ENCODE assay signal across 10 cellular contexts in genomic region chr15:70318996-70319465, GRCh38.
DNase-seq lines count a peak whose midpoint lies in the region; ATAC-seq and TF ChIP-seq lines count a peak whose summit lies in the region.
"Had no signal": no experiment of that assay in that cellular context is flagged by ENCODE, and none has a peak within 500 bp of the region (broad histone marks: within the 10 kb centered on the region; RNA-seq: fewer than 3 reads in every experiment).

No MANE protein-coding gene starts in this region.

- H3K27ac ChIP-seq in BLaER1 (no peak overlapping the region), gastroesophageal sphincter (peak overlapping the region in 3 of 4 donors; percentile 22 to 60 (median 40))

- TF ChIP-seq CTCF in gastroesophageal sphincter (IDR thresholded peaks at IDR 0.05): no peak

- peak; percentile 5 for DNase-seq in LHCN-M2 (ENCODE audit: low read depth)
- DNase-seq in NCI-H1105 treated with DMSO at 0.1 percent for 48 hours (lab: John Stamatoyannopoulos, UW): no peak
- DNase-seq in activated CD8-positive, alpha-beta memory T cell treated with anti-CD3 and anti-CD28 coated beads, Interleukin-2, amount 50 U/mL, for 4 hours: no peak
- no peak for DNase-seq in NCI-H748 treated with DMSO at 0.1 percent for 48 hours (lab: John Stamatoyannopoulos, UW)
- DNase-seq in DMS79 (lab: John Stamatoyannopoulos, UW): no peak
- DNase-seq: activated T-cell treated with anti-CD3 and anti-CD28 coated beads, Interleukin-2, amount 50 U/mL, for 72 hours had no signal

- H3K9me3 ChIP-seq in BLaER1: no peaks in the 10 kb centered on the region
- H3K9me3 ChIP-seq in gastroesophageal sphincter: no peaks in the 10 kb centered on the region
- H3K9me3 ChIP-seq: esophagus muscularis mucosa had no signal

- no peak for TF ChIP-seq EP300 in gastroesophageal sphincter (IDR thresholded peaks at IDR 0.05)

- H3K36me3 ChIP-seq in BLaER1 (no peaks in the 10 kb centered on the region), gastroesophageal sphincter (no peaks in the 10 kb centered on the region)
- H3K36me3 ChIP-seq: esophagus muscularis mucosa had no signal

- ATAC-seq in GM21786 (IDR thresholded peaks at IDR 0.05; ENCODE audit: unreplicated experiment) (peak; percentile 29), gastroesophageal sphincter (peak; percentile 75)
- ATAC-seq: activated T-cell treated with anti-CD3 and anti-CD28 coated beads, Interleukin-2, amount 50 U/mL, for 72 hours had no signal

- no peak overlapping the region; the same call in 1 of the 2 replicates for H3K4me3 ChIP-seq in BLaER1
- no peak overlapping the region for H3K4me3 ChIP-seq in gastroesophageal sphincter
- H3K4me3 ChIP-seq: esophagus muscularis mucosa had no signal

- H3K4me1 ChIP-seq in BLaER1 (peaks cover 53% of the 10 kb centered on the region), gastroesophageal sphincter (peaks cover 4 to 61% (median 35%) of the 10 kb centered on the region in 3 donors)

- WGBS in gastroesophageal sphincter (ENCODE audit: low coverage in 1 of 2), 2 donors: 58 to 68% methylated on average over 5 to 6 of the region's 6 CpGs

- peaks cover 6% of the 10 kb centered on the region; the same call in 1 of the 2 replicates for H4K20me1 ChIP-seq in BLaER1

- H3K27me3 ChIP-seq in BLaER1: no peaks in the 10 kb centered on the region
- no peaks in the 10 kb centered on the region for H3K27me3 ChIP-seq in gastroesophageal sphincter
- H3K27me3 ChIP-seq: esophagus muscularis mucosa had no signal

- peak overlapping the region; percentile 77 for H3K4me2 ChIP-seq in BLaER1

- TF ChIP-seq POLR2A in gastroesophageal sphincter (IDR thresholded peaks at IDR 0.05): no peak

- H3K9ac ChIP-seq in BLaER1: no peak overlapping the region
